ENCODE assay signal across 25 cellular contexts in the genomic region with DNA sequence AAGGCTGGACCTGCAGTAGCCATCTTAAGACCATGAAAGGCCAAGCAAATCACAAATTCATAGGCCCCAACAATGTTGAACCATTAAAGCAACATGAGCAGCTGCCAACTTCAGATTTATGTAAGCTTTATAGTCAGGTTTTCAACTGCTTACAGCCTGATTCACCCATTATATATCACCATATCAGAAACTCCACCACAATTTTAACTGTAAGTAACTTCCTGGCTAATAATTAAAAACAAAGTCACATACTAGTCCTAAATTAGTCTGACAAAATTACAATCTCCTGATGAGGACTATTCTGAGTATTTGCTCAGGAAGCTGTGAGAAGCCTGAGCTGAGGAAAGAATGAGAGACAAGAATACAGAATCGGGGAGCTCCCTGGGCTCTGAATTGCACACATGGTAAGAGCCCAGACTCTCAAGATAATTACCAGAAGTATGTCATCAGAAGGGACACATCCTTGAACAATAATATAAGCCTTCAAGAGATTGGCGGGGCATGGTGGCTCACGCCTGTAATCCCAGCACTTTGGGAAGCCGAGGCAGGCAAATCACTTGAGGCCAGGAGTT. TPM values are rescaled to one million over a fixed set of nuclear protein-coding genes. Genes with fewer than 3 reads are reported as not detected.
DNase-seq lines count a peak whose midpoint lies in the region; ATAC-seq, FAIRE-seq and TF ChIP-seq lines count a peak whose summit lies in the region.
"Had no signal": no experiment of that assay in that cellular context is flagged by ENCODE, and none has a peak within 500 bp of the region (broad histone marks: within the 10 kb centered on the region; RNA-seq: fewer than 3 reads in every experiment).

No MANE protein-coding gene starts in this region.

- peaks cover 68% of the 10 kb centered on the region for H3K79me2 ChIP-seq in smooth muscle cell (ENCODE audit: low read depth)

- H3K9me3 Mint-ChIP-seq in memory B cell = no peaks in the 10 kb centered on the region
- no peaks in the 10 kb centered on the region for H3K9me3 Mint-ChIP-seq in stimulated activated naive B cell treated with anti-CD40 and anti-IgM and Interleukin-4, amounts not matched to agents 10 μg/mL and 1 μg/mL and 100 μg/mL, for 72 hours
- H3K9me3 Mint-ChIP-seq: activated naive CD4-positive, alpha-beta T cell treated with anti-CD3 and anti-CD28 coated beads, Interleukin-2, amount 50 U/mL, for 72 hours; activated T-helper 1 cell treated with anti-CD3 and anti-CD28 coated beads, Interleukin-12 subunit alpha, Interleukin-12 subunit beta, Interleukin-2, Interleukin-4 antibody, amounts not matched to agents 30 ng/mL and 10 ng/mL and 1 ng/mL, durations not matched to agents 14 hours and 24 hours and 36 hours had no signal

- peak overlapping the region; percentile 57 for H3K27ac ChIP-seq in cardiac muscle cell
- no peak overlapping the region for H3K27ac ChIP-seq in right cardiac atrium (ENCODE audit: low read length)
- H3K27ac ChIP-seq in smooth muscle cell (ENCODE audit: low read depth) = no peak overlapping the region
- H3K27ac ChIP-seq: A549, colonic mucosa, testis had no signal

- H4K20me1 ChIP-seq in smooth muscle cell (ENCODE audit: low read depth) = peaks cover 93% of the 10 kb centered on the region

- WGBS in right cardiac atrium = 92% methylated on average over 4 of the region's 4 CpGs
- WGBS in smooth muscle cell (ENCODE audit: low lambda C conversion rate) = 96% methylated on average over 4 of the region's 4 CpGs

- H3K9me3 ChIP-seq in cardiac muscle cell (ENCODE audit: low read depth) (no peaks in the 10 kb centered on the region), right cardiac atrium (ENCODE audit: control insufficient read depth, low read length) (no peaks in the 10 kb centered on the region), smooth muscle cell (replicated peaks; ENCODE audit: low read depth) (no peaks in the 10 kb centered on the region)
- H3K9me3 ChIP-seq: A549, colonic mucosa, testis had no signal

- H3K27me3 ChIP-seq in cardiac muscle cell (no peaks in the 10 kb centered on the region), right cardiac atrium (ENCODE audit: control insufficient read depth, insufficient read depth) (no peaks in the 10 kb centered on the region), smooth muscle cell (ENCODE audit: low read depth) (no peaks in the 10 kb centered on the region)
- H3K27me3 ChIP-seq: colonic mucosa, testis had no signal

- H3K27ac Mint-ChIP-seq in memory B cell = peak overlapping the region; percentile 83
- H3K27ac Mint-ChIP-seq in stimulated activated naive B cell treated with anti-CD40 and anti-IgM and Interleukin-4, amounts not matched to agents 10 μg/mL and 1 μg/mL and 100 μg/mL, for 72 hours = peak overlapping the region; percentile 59
- H3K27ac Mint-ChIP-seq: activated CD4-positive, alpha-beta T cell treated with anti-CD3 and anti-CD28 coated beads for 36 hours; activated naive CD4-positive, alpha-beta T cell treated with anti-CD3 and anti-CD28 coated beads, Interleukin-2, amount 50 U/mL, for 72 hours; activated T-helper 1 cell treated with anti-CD3 and anti-CD28 coated beads, Interleukin-12 subunit alpha, Interleukin-12 subunit beta, Interleukin-2, Interleukin-4 antibody, amounts not matched to agents 30 ng/mL and 10 ng/mL and 1 ng/mL, durations not matched to agents 14 hours and 24 hours and 36 hours had no signal

- H3K36me3 ChIP-seq in cardiac muscle cell (no peaks in the 10 kb centered on the region), smooth muscle cell (ENCODE audit: low read depth) (no peaks in the 10 kb centered on the region)
- H3K36me3 ChIP-seq: colonic mucosa had no signal

- H3K36me3 Mint-ChIP-seq in memory B cell = peaks cover 17% of the 10 kb centered on the region
- peaks cover 15 to 20% of the 10 kb centered on the region in 2 donors for H3K36me3 Mint-ChIP-seq in stimulated activated naive B cell treated with anti-CD40 and anti-IgM and Interleukin-4, amounts not matched to agents 10 μg/mL and 1 μg/mL and 100 μg/mL, for 72 hours

- H2AFZ ChIP-seq in smooth muscle cell (ENCODE audit: low read depth) = no peak overlapping the region

- TF ChIP-seq CTCF in cardiac muscle cell (IDR thresholded peaks at IDR 0.05; ENCODE audit: low read depth, low read length) (no peak), smooth muscle cell (IDR thresholded peaks at IDR 0.05; ENCODE audit: borderline replicate concordance, insufficient read depth, poor library complexity, severe bottlenecking) (no peak)

- H3K9ac ChIP-seq in smooth muscle cell (ENCODE audit: low read depth) = no peak overlapping the region

- H3K4me2 ChIP-seq in smooth muscle cell = no peak overlapping the region
- H3K4me2 ChIP-seq: A549 had no signal

- H3K4me1 ChIP-seq in cardiac muscle cell (ENCODE audit: low read depth) = no peaks in the 10 kb centered on the region
- no peaks in the 10 kb centered on the region for H3K4me1 ChIP-seq in right cardiac atrium (ENCODE audit: control insufficient read depth, insufficient read depth, low read length)
- no peaks in the 10 kb centered on the region for H3K4me1 ChIP-seq in smooth muscle cell (ENCODE audit: low read depth)
- H3K4me1 ChIP-seq: A549, colonic mucosa, testis had no signal

- ATAC-seq in right cardiac atrium = no peak
- ATAC-seq in memory B cell (ENCODE audit: low read depth) = no peak
- no peak for ATAC-seq in stimulated activated naive B cell treated with anti-CD40 and anti-IgM and Interleukin-4, amounts not matched to agents 10 μg/mL and 1 μg/mL and 100 μg/mL, for 72 hours (replicated peaks)
- ATAC-seq in HG03469 (IDR thresholded peaks at IDR 0.05; ENCODE audit: unreplicated experiment) = no peak
- ATAC-seq: A549; activated CD4-positive, alpha-beta T cell treated with anti-CD3 and anti-CD28 coated beads for 36 hours; activated naive CD4-positive, alpha-beta T cell treated with anti-CD3 and anti-CD28 coated beads, Interleukin-2, amount 50 U/mL, for 72 hours had no signal

- no peak overlapping the region for H3K4me3 Mint-ChIP-seq in memory B cell
- H3K4me3 Mint-ChIP-seq in stimulated activated naive B cell treated with anti-CD40 and anti-IgM and Interleukin-4, amounts not matched to agents 10 μg/mL and 1 μg/mL and 100 μg/mL, for 72 hours = no peak overlapping the region
- H3K4me3 Mint-ChIP-seq: activated CD4-positive, alpha-beta T cell treated with anti-CD3 and anti-CD28 coated beads for 36 hours; activated T-helper 1 cell treated with anti-CD3 and anti-CD28 coated beads, Interleukin-12 subunit alpha, Interleukin-12 subunit beta, Interleukin-2, Interleukin-4 antibody, amounts not matched to agents 30 ng/mL and 10 ng/mL and 1 ng/mL, durations not matched to agents 14 hours and 24 hours and 36 hours had no signal

- H3F3A ChIP-seq in smooth muscle cell (ENCODE audit: low read depth) = no peaks in the 10 kb centered on the region

- H3K4me1 Mint-ChIP-seq in memory B cell = peaks cover 23% of the 10 kb centered on the region
- peaks cover 23 to 39% of the 10 kb centered on the region in 2 donors for H3K4me1 Mint-ChIP-seq in stimulated activated naive B cell treated with anti-CD40 and anti-IgM and Interleukin-4, amounts not matched to agents 10 μg/mL and 1 μg/mL and 100 μg/mL, for 72 hours

- no peak for DNase-seq in cardiac muscle cell (ENCODE audit: low read depth in 1 of 2, low spot score in 1 of 2)
- DNase-seq in right cardiac atrium = no peak
- DNase-seq in RCC 7860 (ENCODE audit: low spot score) = peak; percentile 44
- no peak for DNase-seq in memory B cell (ENCODE audit: low spot score in 2 of 2)
- no peak for DNase-seq in stimulated activated naive B cell treated with anti-CD40 and anti-IgM and Interleukin-4, amounts not matched to agents 10 μg/mL and 1 μg/mL and 100 μg/mL, for 72 hours
- DNase-seq in mesenteric fat pad (ENCODE audit: low spot score) = no peak
- no peak for DNase-seq in smooth muscle cell (lab: John Stamatoyannopoulos, UW; ENCODE audit: unreplicated experiment)
- DNase-seq: activated CD4-positive, alpha-beta T cell treated with anti-CD3 and anti-CD28 coated beads for 36 hours; C1 segment of cervical spinal cord; colonic mucosa; GDM1; KG1; NCI-H1048; NCI-H2029; NCI-H446 treated with DMSO at 0.1 percent for 48 hours; NK-92 treated with Interleukin-12 subunit alpha and Interleukin-12 subunit beta, amount 100 ng/mL, for 24 hours; nucleus accumbens; stimulated activated CD4-positive, alpha-beta T cell treated with anti-CD3 and anti-CD28 coated beads, Interleukin-15, amount 100 ng/mL, for 24 hours; SW 1271; testis had no signal

- H3K27me3 Mint-ChIP-seq in memory B cell = no peaks in the 10 kb centered on the region
- no peaks in the 10 kb centered on the region for H3K27me3 Mint-ChIP-seq in stimulated activated naive B cell treated with anti-CD40 and anti-IgM and Interleukin-4, amounts not matched to agents 10 μg/mL and 1 μg/mL and 100 μg/mL, for 72 hours
- H3K27me3 Mint-ChIP-seq: activated CD4-positive, alpha-beta T cell treated with anti-CD3 and anti-CD28 coated beads for 36 hours had no signal

- peak; percentile 65 for FAIRE-seq in RCC 7860 (lab: Jason Lieb, UNC)
- FAIRE-seq: A549, H54 had no signal

- no peak overlapping the region for H3K4me3 ChIP-seq in cardiac muscle cell
- H3K4me3 ChIP-seq in right cardiac atrium (ENCODE audit: low read length) = no peak overlapping the region
- no peak overlapping the region for H3K4me3 ChIP-seq in smooth muscle cell
- H3K4me3 ChIP-seq: A549, colonic mucosa, testis had no signal

- intact Hi-C loops in right cardiac atrium (cut with DNase I) = no loop called here

RNA-seq across cellular contexts. Expression of gene NUMB, which starts 55.1 kb away (rescaled TPM):
- 33.8 and 35.6 TPM in 2 replicates for total RNA-seq in cardiac muscle cell
- polyA plus RNA-seq in cardiac muscle cell = 68.5 and 70.9 TPM in 2 replicates
- total RNA-seq in right cardiac atrium = 10 to 100 TPM; 40.8 to 50.0 (median 43.5) TPM
- 21.1 TPM for polyA plus RNA-seq in right cardiac atrium
- 76.4 TPM for total RNA-seq in mesenteric fat pad
- 34.5 and 39.7 TPM in 2 replicates for total RNA-seq in smooth muscle cell
- 54.6 and 57.4 TPM in 2 replicates for polyA plus RNA-seq in smooth muscle cell
